ENCODE assay signal across 8 cellular contexts in genomic region chr9:17134396-17134842, GRCh38. TPM values are rescaled to one million over a fixed set of nuclear protein-coding genes. Genes with fewer than 3 reads are reported as not detected.
DNase-seq lines count a peak whose midpoint lies in the region; ATAC-seq, FAIRE-seq and TF ChIP-seq lines count a peak whose summit lies in the region.

No MANE protein-coding gene starts in this region.

- no peak for FAIRE-seq in urothelium cell line (lab: Jason Lieb, UNC)

- TF ChIP-seq RAD21 in IMR-90 (IDR thresholded peaks at IDR 0.05; ENCODE audit: low read length) = no peak

- no peaks in the 10 kb centered on the region for H4K20me1 ChIP-seq in IMR-90 (ENCODE audit: insufficient read depth, low read length)
- H4K20me1 ChIP-seq in mammary epithelial cell (ENCODE audit: insufficient read depth, low read length) = no peaks in the 10 kb centered on the region

- H3K27ac ChIP-seq in IMR-90 (ENCODE audit: insufficient read depth, low read length) = peak overlapping the region; percentile 51
- no peak overlapping the region for H3K27ac ChIP-seq in mammary epithelial cell (ENCODE audit: insufficient read depth, low read depth, low read length)
- peak overlapping the region; percentile 68 to 91 (median 82) for H3K27ac ChIP-seq in tibial nerve

- peaks cover 10 to 21% of the 10 kb centered on the region in 2 experiments for H3K79me1 ChIP-seq in IMR-90 (ENCODE audit: low read depth in 1 of 2, low read length in 2 of 2)

- peak overlapping the region; percentile 81 for H4K5ac ChIP-seq in IMR-90 (ENCODE audit: low read depth, low read length)

- no peaks in the 10 kb centered on the region; the same call in 1 of the 2 replicates for H3K36me3 ChIP-seq in IMR-90 (ENCODE audit: control insufficient read depth, insufficient read depth, low read length)
- no peaks in the 10 kb centered on the region for H3K36me3 ChIP-seq in mammary epithelial cell (ENCODE audit: insufficient read depth, low read length)
- H3K36me3 ChIP-seq in tibial nerve = no peaks in the 10 kb centered on the region

- peak overlapping the region; percentile 58 for H3K18ac ChIP-seq in IMR-90 (ENCODE audit: low read depth, low read length)

- peak overlapping the region; percentile 87 for H3K4ac ChIP-seq in IMR-90 (ENCODE audit: low read depth, low read length)

- CTCF ChIA-PET in IMR-90 (lab: Yijun Ruan, JAX) = no interaction called here
- CTCF ChIA-PET in mammary epithelial cell (lab: Charles Lee; ENCODE audit: low non-redundant PET) = interaction anchor here (0.6 kb wide), 1 partner anchor 452 kb away, joined by 3 read pairs; no protein-coding TSS in a partner anchor

- in situ Hi-C loops in IMR-90 (cut with MboI; ENCODE audit: low sequenced_read_pairs) (no loop called here), mammary epithelial cell (cut with MboI; ENCODE audit: low sequenced_read_pairs in 2 of 2) (no loop called here)

- peak overlapping the region; percentile 78 to 99 for H4K8ac ChIP-seq in IMR-90 (ENCODE audit: low read depth in 2 of 2, low read length in 2 of 2)

- dilution Hi-C loops in IMR-90 (cut with HindIII; ENCODE audit: low sequenced_read_pairs, unreplicated experiment) (no loop called here), mammary epithelial cell (cut with HindIII; ENCODE audit: low sequenced_read_pairs) (no loop called here)

- intact Hi-C loops in IMR-90 (cut with micrococcal nuclease) (no loop called here), mammary epithelial cell (cut with micrococcal nuclease) (no loop called here), lower leg skin (cut with DNase I; ENCODE audit: low total_unique reads) (loop anchor here (10.0 kb wide), 1 partner anchor 330 kb away; no protein-coding TSS in a partner anchor)

- peaks cover 19% of the 10 kb centered on the region for H3K79me2 ChIP-seq in mammary epithelial cell (ENCODE audit: insufficient read depth, low read length)

- H3K4me1 ChIP-seq in IMR-90 (ENCODE audit: control insufficient read depth, insufficient read depth, low read length) = peaks cover 4% of the 10 kb centered on the region
- peaks cover 5% of the 10 kb centered on the region for H3K4me1 ChIP-seq in mammary epithelial cell (ENCODE audit: insufficient read depth, low read length)
- peaks cover 0 to 29% (median 0%) of the 10 kb centered on the region in 4 donors for H3K4me1 ChIP-seq in tibial nerve

- no peaks in the 10 kb centered on the region for H3K27me3 ChIP-seq in IMR-90 (ENCODE audit: control insufficient read depth, insufficient read depth, low read length)
- no peaks in the 10 kb centered on the region for H3K27me3 ChIP-seq in mammary epithelial cell (ENCODE audit: insufficient read depth, low read length)
- no peaks in the 10 kb centered on the region for H3K27me3 ChIP-seq in tibial nerve

- no peak for TF ChIP-seq POLR2A in IMR-90 (IDR thresholded peaks at IDR 0.05; ENCODE audit: low read depth, low read length)
- no peak for TF ChIP-seq POLR2A in lower leg skin (IDR thresholded peaks at IDR 0.05)
- TF ChIP-seq POLR2A in tibial nerve (IDR thresholded peaks at IDR 0.05) = no peak

- peak overlapping the region; percentile 43 for H3K23ac ChIP-seq in IMR-90 (ENCODE audit: low read depth, low read length)

- peak overlapping the region; percentile 56; the same call in 1 of the 3 replicates for H2BK15ac ChIP-seq in IMR-90 (ENCODE audit: low read depth, low read length)

- H3K4me2 ChIP-seq in IMR-90 (ENCODE audit: low read depth, low read length) = peak overlapping the region; percentile 81
- peak overlapping the region; percentile 76 for H3K4me2 ChIP-seq in mammary epithelial cell (ENCODE audit: insufficient read depth, low read depth, low read length)

- TF ChIP-seq CTCF in AG10803 (conservative IDR thresholded peaks at IDR 0.05; ENCODE audit: low read length) = no peak
- no peak for TF ChIP-seq CTCF in IMR-90 (conservative IDR thresholded peaks at IDR 0.05; ENCODE audit: low read depth, low read length)
- no peak for TF ChIP-seq CTCF in mammary epithelial cell (conservative IDR thresholded peaks at IDR 0.05 in 1 of 2, IDR thresholded peaks at IDR 0.05 in 1 of 2; ENCODE audit: extremely low read depth in 1 of 2, insufficient read depth in 1 of 2, low read depth in 1 of 2, low read length in 2 of 2)
- no peak for TF ChIP-seq CTCF in lower leg skin (IDR thresholded peaks at IDR 0.05)
- TF ChIP-seq CTCF in tibial nerve (IDR thresholded peaks at IDR 0.05) = no peak

- WGBS in IMR-90 (ENCODE audit: extremely low coverage in 2 of 2, insufficient read length in 1 of 2), 2 experiments = 21% methylated on average over 8 of the region's 9 CpGs; no CpG with 5 or more reads in 1 of the 2 experiments
- 18% methylated on average over 6 of the region's 9 CpGs for WGBS in mammary epithelial cell (ENCODE audit: low coverage, missing lambda C conversion rate)
- WGBS in lower leg skin, 2 donors = 5 to 14% methylated on average over 9 of the region's 9 CpGs
- WGBS in tibial nerve, 2 donors = 6 to 16% methylated on average over 9 of the region's 9 CpGs

- ATAC-seq in IMR-90 (ENCODE audit: low read depth) (peak; percentile 7), GM18502 (IDR thresholded peaks at IDR 0.05; ENCODE audit: poor library complexity, unreplicated experiment) (no peak)

- peak overlapping the region; percentile 30 for H2BK5ac ChIP-seq in IMR-90 (ENCODE audit: low read depth, low read length, poor library complexity, severe bottlenecking)

- H2AK5ac ChIP-seq in IMR-90 (ENCODE audit: low read depth, low read length) = 0 out of 2 replicates have a peak overlapping the region, but pooled peaks have one; percentile 55

- H3K14ac ChIP-seq in IMR-90 (replicated peaks; ENCODE audit: low read depth, low read length) = peak overlapping the region; percentile 96

- peak overlapping the region; percentile 86 for H2AK9ac ChIP-seq in IMR-90 (replicated peaks; ENCODE audit: low read depth, low read length, poor library complexity)

- POLR2A ChIA-PET in IMR-90 (lab: Charles Lee; ENCODE audit: unreplicated experiment) = no interaction called here

- H3K9ac ChIP-seq in IMR-90 (ENCODE audit: low read depth, low read length) = peak overlapping the region; percentile 76
- peak overlapping the region; percentile 83 for H3K9ac ChIP-seq in mammary epithelial cell (ENCODE audit: insufficient read depth, low read length)

- peak overlapping the region; percentile 71 for H3K56ac ChIP-seq in IMR-90 (ENCODE audit: extremely low read depth, insufficient read depth, low read length)

- TF ChIP-seq EP300 in tibial nerve (IDR thresholded peaks at IDR 0.05) = no peak

- H2BK20ac ChIP-seq in IMR-90 (ENCODE audit: low read depth, low read length) = peak overlapping the region; percentile 36

- DNase-seq in AG10803 (ENCODE audit: low read depth) (peak; percentile 36), IMR-90 (peak; percentile 29), mammary epithelial cell (peak; percentile 28), lower leg skin (ENCODE audit: low spot score in 2 of 2) (peak in 1 of 2 donors; percentile 26), tibial nerve (ENCODE audit: low spot score in 2 of 2) (peak in 1 of 2 donors; percentile 43), SIG-M5 treated with dmso at 0.1 percent for 504 hours (lab: John Stamatoyannopoulos, UW; ENCODE audit: unreplicated experiment) (no peak), urothelium cell line (ENCODE audit: low spot score) (no peak)

- H2BK120ac ChIP-seq in IMR-90 (ENCODE audit: low read depth, low read length) = peak overlapping the region; percentile 89

- H3K4me3 ChIP-seq in AG10803 (ENCODE audit: low read length) (peak overlapping the region; percentile 87), IMR-90 (ENCODE audit: insufficient read depth, low read depth, low read length) (peak overlapping the region; percentile 86), mammary epithelial cell (replicated peaks in 1 of 3; ENCODE audit: insufficient read depth in 1 of 3, low read depth in 2 of 3, low read length in 3 of 3) (peak overlapping the region in 2 of 3 experiments; percentile 76 to 100), lower leg skin (ENCODE audit: low read depth, poor library complexity, severe bottlenecking) (peak overlapping the region; percentile 79), tibial nerve (peak overlapping the region; percentile 56 to 85 (median 80))

- H2AFZ ChIP-seq in IMR-90 (replicated peaks; ENCODE audit: low read length, poor library complexity) = peak overlapping the region; percentile 100
- H2AFZ ChIP-seq in mammary epithelial cell (ENCODE audit: low read depth, low read length) = peak overlapping the region; percentile 98

- BruUV-seq in IMR-90 (replicated peaks; lab: Mats Ljungman, UMichigan) (no TSS peak), mammary epithelial cell (replicated peaks; lab: Mats Ljungman, UMichigan) (no TSS peak)

- H3K9me3 ChIP-seq in IMR-90 (ENCODE audit: control insufficient read depth, insufficient read depth, low read length) (no peaks in the 10 kb centered on the region), mammary epithelial cell (replicated peaks; ENCODE audit: insufficient read depth, low read length) (no peaks in the 10 kb centered on the region), tibial nerve (no peaks in the 10 kb centered on the region)

- peak overlapping the region; percentile 89 for H4K91ac ChIP-seq in IMR-90 (ENCODE audit: insufficient read depth, low read depth, low read length)

- H3K9me1 ChIP-seq in IMR-90 (ENCODE audit: insufficient read depth, low read length) = peaks cover 4% of the 10 kb centered on the region; the same call in 1 of the 2 replicates

TF ChIP-seq in IMR-90, 13 proteins besides CTCF, POLR2A, EP300 and RAD21:
- no peak for TF ChIP-seq MAZ (IDR thresholded peaks at IDR 0.05; ENCODE audit: borderline replicate concordance, low read depth, low read length)
- no peak for TF ChIP-seq CHD1 (IDR thresholded peaks at IDR 0.05; ENCODE audit: low read depth, low read length)
TF ChIP-seq in IMR-90: peak in this region for 0.

RNA-seq across cellular contexts. Expression of gene CNTLN, which starts 0.4 kb away (rescaled TPM):
- 5.9 and 10.6 TPM in 2 replicates for total RNA-seq in IMR-90 (2012; rRNA removed)
- 2.9 and 3.8 TPM in 2 replicates for polyA plus RNA-seq in IMR-90 (2012; rRNA removed)
- 0.73 and 1.1 TPM in 2 replicates for polyA plus RNA-seq in IMR-90 (2012; cell fraction: cytosol; rRNA removed)
- polyA plus RNA-seq in IMR-90 (2012; cell fraction: nucleus; rRNA removed; ENCODE audit: low replicate concordance) = 1.4 and 4.3 TPM in 2 replicates
- 1 to 10 TPM; 3.5 to 6.3 TPM for total RNA-seq in mammary epithelial cell
- 2.3 TPM for polyA plus RNA-seq in mammary epithelial cell
- 0.98 TPM for polyA minus RNA-seq in mammary epithelial cell
- 1 to 10 TPM; 1.3 to 4.3 (median 3.7) TPM for total RNA-seq in lower leg skin
- total RNA-seq in tibial nerve = 10 to 100 TPM; 29.7 to 38.1 (median 34.0) TPM

Comparison
In these comparisons a context has a peak if more than half of its experiments do, and no peak if none do; other contexts are left out.
1. DNase-seq: peak in AG10803 (single experiment), IMR-90 (single experiment) and mammary epithelial cell (single experiment); none in SIG-M5 treated with dmso at 0.1 percent for 504 hours (single experiment) and urothelium cell line (single experiment).
2. Peak in every context shown above with its lines, with median percentiles within 50 percentile points of each other: H3K4me3 ChIP-seq.